1 cellular context compared by ENCODE assay signal in the genomic region with DNA sequence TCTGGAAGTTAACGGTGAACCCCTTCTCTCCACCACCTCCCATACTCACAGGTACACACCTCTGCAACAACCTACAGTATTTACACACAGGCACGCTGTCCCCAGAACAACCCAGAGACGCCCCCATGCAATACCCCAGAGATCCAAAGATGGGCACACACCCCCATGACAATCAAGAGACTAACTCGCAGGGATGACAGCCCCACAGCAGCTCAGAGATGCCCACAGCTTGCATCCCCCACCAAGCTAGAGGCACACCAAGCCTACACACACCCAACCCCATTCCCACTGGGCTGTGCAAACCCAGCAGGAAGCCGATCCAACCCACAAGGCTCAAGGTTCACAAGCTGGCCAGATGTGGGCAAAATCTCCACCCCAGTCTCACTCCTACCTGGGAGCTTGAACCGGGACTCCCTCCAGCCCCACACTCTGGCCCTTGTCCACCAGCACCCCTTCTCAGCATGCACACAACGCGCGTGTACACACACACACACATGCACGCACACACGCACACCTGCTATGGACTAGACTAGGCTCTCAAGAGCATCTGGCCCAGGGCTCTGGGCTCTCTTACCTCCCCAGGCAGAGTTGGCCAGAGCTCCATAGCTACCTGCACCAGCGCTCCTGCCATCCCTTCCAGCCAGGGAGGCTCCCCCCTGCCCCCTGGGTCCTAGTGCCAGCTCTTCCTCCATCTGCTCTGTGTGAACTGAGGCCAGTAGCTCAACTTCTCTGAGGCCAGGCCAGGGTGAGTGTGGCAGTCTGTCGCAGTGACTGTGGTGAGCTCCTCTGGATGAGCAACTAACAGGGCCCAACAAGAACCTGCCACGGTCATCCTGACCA.
TF ChIP-seq lines count a peak whose summit lies in the region.

No MANE protein-coding gene starts in this region.

TF ChIP-seq in HepG2, 621 proteins besides CTCF, POLR2A, EP300 and RAD21 (continued from another document and continues in another):
- 0 out of 2 replicates have a peak, but pooled peaks have one; percentile 1 for TF ChIP-seq STAG1 (CRISPR knock-in tag; IDR thresholded peaks at IDR 0.05)
- no peak for TF ChIP-seq ZNF850 (CRISPR knock-in tag; conservative IDR thresholded peaks at IDR 0.05)
- TF ChIP-seq, protein P1, sequence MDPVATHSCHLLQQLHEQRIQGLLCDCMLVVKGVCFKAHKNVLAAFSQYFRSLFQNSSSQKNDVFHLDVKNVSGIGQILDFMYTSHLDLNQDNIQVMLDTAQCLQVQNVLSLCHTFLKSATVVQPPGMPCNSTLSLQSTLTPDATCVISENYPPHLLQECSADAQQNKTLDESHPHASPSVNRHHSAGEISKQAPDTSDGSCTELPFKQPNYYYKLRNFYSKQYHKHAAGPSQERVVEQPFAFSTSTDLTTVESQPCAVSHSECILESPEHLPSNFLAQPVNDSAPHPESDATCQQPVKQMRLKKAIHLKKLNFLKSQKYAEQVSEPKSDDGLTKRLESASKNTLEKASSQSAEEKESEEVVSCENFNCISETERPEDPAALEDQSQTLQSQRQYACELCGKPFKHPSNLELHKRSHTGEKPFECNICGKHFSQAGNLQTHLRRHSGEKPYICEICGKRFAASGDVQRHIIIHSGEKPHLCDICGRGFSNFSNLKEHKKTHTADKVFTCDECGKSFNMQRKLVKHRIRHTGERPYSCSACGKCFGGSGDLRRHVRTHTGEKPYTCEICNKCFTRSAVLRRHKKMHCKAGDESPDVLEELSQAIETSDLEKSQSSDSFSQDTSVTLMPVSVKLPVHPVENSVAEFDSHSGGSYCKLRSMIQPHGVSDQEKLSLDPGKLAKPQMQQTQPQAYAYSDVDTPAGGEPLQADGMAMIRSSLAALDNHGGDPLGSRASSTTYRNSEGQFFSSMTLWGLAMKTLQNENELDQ (CRISPR knock-in tag; IDR thresholded peaks at IDR 0.05; ENCODE audit: borderline replicate concordance): no peak
- TF ChIP-seq THAP11 (CRISPR knock-in tag; IDR thresholded peaks at IDR 0.05): no peak
- TF ChIP-seq, protein P2, sequence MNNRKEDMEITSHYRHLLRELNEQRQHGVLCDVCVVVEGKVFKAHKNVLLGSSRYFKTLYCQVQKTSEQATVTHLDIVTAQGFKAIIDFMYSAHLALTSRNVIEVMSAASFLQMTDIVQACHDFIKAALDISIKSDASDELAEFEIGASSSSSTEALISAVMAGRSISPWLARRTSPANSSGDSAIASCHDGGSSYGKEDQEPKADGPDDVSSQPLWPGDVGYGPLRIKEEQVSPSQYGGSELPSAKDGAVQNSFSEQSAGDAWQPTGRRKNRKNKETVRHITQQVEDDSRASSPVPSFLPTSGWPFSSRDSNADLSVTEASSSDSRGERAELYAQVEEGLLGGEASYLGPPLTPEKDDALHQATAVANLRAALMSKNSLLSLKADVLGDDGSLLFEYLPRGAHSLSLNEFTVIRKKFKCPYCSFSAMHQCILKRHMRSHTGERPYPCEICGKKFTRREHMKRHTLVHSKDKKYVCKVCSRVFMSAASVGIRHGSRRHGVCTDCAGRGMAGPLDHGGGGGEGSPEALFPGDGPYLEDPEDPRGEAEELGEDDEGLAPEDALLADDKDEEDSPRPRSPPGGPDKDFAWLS (CRISPR knock-in tag; IDR thresholded peaks at IDR 0.05; ENCODE audit: borderline replicate concordance): no peak
- no peak for TF ChIP-seq NR2F6 (IDR thresholded peaks at IDR 0.05)
- TF ChIP-seq NR2F6 (CRISPR knock-in tag; IDR thresholded peaks at IDR 0.05): no peak
- TF ChIP-seq, protein P3, sequence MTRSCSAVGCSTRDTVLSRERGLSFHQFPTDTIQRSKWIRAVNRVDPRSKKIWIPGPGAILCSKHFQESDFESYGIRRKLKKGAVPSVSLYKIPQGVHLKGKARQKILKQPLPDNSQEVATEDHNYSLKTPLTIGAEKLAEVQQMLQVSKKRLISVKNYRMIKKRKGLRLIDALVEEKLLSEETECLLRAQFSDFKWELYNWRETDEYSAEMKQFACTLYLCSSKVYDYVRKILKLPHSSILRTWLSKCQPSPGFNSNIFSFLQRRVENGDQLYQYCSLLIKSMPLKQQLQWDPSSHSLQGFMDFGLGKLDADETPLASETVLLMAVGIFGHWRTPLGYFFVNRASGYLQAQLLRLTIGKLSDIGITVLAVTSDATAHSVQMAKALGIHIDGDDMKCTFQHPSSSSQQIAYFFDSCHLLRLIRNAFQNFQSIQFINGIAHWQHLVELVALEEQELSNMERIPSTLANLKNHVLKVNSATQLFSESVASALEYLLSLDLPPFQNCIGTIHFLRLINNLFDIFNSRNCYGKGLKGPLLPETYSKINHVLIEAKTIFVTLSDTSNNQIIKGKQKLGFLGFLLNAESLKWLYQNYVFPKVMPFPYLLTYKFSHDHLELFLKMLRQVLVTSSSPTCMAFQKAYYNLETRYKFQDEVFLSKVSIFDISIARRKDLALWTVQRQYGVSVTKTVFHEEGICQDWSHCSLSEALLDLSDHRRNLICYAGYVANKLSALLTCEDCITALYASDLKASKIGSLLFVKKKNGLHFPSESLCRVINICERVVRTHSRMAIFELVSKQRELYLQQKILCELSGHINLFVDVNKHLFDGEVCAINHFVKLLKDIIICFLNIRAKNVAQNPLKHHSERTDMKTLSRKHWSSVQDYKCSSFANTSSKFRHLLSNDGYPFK (CRISPR knock-in tag; IDR thresholded peaks at IDR 0.05; ENCODE audit: borderline replicate concordance): 0 out of 2 replicates have a peak, but pooled peaks have one; percentile 40
- peak; percentile 63 for TF ChIP-seq POLR2AphosphoS5 (IDR thresholded peaks at IDR 0.05; ENCODE audit: low read depth, low read length)
- TF ChIP-seq ZNF12 (CRISPR knock-in tag; IDR thresholded peaks at IDR 0.05): no peak
- no peak for TF ChIP-seq CEBPG (CRISPR knock-in tag; IDR thresholded peaks at IDR 0.05)
- TF ChIP-seq, protein P4, sequence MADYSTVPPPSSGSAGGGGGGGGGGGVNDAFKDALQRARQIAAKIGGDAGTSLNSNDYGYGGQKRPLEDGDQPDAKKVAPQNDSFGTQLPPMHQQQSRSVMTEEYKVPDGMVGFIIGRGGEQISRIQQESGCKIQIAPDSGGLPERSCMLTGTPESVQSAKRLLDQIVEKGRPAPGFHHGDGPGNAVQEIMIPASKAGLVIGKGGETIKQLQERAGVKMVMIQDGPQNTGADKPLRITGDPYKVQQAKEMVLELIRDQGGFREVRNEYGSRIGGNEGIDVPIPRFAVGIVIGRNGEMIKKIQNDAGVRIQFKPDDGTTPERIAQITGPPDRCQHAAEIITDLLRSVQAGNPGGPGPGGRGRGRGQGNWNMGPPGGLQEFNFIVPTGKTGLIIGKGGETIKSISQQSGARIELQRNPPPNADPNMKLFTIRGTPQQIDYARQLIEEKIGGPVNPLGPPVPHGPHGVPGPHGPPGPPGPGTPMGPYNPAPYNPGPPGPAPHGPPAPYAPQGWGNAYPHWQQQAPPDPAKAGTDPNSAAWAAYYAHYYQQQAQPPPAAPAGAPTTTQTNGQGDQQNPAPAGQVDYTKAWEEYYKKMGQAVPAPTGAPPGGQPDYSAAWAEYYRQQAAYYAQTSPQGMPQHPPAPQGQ (CRISPR knock-in tag; IDR thresholded peaks at IDR 0.05; ENCODE audit: borderline replicate concordance): no peak
- TF ChIP-seq, protein P5, sequence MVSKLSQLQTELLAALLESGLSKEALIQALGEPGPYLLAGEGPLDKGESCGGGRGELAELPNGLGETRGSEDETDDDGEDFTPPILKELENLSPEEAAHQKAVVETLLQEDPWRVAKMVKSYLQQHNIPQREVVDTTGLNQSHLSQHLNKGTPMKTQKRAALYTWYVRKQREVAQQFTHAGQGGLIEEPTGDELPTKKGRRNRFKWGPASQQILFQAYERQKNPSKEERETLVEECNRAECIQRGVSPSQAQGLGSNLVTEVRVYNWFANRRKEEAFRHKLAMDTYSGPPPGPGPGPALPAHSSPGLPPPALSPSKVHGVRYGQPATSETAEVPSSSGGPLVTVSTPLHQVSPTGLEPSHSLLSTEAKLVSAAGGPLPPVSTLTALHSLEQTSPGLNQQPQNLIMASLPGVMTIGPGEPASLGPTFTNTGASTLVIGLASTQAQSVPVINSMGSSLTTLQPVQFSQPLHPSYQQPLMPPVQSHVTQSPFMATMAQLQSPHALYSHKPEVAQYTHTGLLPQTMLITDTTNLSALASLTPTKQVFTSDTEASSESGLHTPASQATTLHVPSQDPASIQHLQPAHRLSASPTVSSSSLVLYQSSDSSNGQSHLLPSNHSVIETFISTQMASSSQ (IDR thresholded peaks at IDR 0.05; ENCODE audit: low read depth): no peak
- TF ChIP-seq, protein P5 (CRISPR knock-in tag; IDR thresholded peaks at IDR 0.05; ENCODE audit: borderline replicate concordance): 0 out of 2 replicates have a peak, but pooled peaks have one; percentile 32
- TF ChIP-seq, protein P6, sequence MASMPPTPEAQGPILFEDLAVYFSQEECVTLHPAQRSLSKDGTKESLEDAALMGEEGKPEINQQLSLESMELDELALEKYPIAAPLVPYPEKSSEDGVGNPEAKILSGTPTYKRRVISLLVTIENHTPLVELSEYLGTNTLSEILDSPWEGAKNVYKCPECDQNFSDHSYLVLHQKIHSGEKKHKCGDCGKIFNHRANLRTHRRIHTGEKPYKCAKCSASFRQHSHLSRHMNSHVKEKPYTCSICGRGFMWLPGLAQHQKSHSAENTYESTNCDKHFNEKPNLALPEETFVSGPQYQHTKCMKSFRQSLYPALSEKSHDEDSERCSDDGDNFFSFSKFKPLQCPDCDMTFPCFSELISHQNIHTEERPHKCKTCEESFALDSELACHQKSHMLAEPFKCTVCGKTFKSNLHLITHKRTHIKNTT (CRISPR knock-in tag; IDR thresholded peaks at IDR 0.05): no peak
- TF ChIP-seq U2AF1 (optimal IDR thresholded peaks at IDR 0.05; ENCODE audit: low read depth, low read length): peak; percentile 53
- no peak for TF ChIP-seq CCAR2 (optimal IDR thresholded peaks at IDR 0.05; ENCODE audit: low read depth, low read length)
- no peak for TF ChIP-seq NFATC3 (CRISPR knock-in tag; IDR thresholded peaks at IDR 0.05)
- no peak for TF ChIP-seq ZKSCAN5 (CRISPR knock-in tag; IDR thresholded peaks at IDR 0.05)
- peak; percentile 45; the same call in 1 of the 2 replicates for TF ChIP-seq ZNF614 (CRISPR knock-in tag; IDR thresholded peaks at IDR 0.05; ENCODE audit: borderline replicate concordance)
- TF ChIP-seq XBP1 (CRISPR knock-in tag; IDR thresholded peaks at IDR 0.05): no peak
- no peak for TF ChIP-seq ZBTB1 (CRISPR knock-in tag; IDR thresholded peaks at IDR 0.05; ENCODE audit: borderline replicate concordance)
- TF ChIP-seq, protein P7, sequence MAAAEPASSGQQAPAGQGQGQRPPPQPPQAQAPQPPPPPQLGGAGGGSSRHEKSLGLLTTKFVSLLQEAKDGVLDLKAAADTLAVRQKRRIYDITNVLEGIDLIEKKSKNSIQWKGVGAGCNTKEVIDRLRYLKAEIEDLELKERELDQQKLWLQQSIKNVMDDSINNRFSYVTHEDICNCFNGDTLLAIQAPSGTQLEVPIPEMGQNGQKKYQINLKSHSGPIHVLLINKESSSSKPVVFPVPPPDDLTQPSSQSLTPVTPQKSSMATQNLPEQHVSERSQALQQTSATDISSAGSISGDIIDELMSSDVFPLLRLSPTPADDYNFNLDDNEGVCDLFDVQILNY (CRISPR knock-in tag; conservative IDR thresholded peaks at IDR 0.05): no peak
- no peak for TF ChIP-seq ZNF543 (CRISPR knock-in tag; IDR thresholded peaks at IDR 0.05)
- TF ChIP-seq EZH2 (conservative IDR thresholded peaks at IDR 0.05; ENCODE audit: low read depth, low read length): no peak
- TF ChIP-seq SSRP1 (CRISPR knock-in tag; IDR thresholded peaks at IDR 0.05): no peak
- no peak for TF ChIP-seq MAFK (conservative IDR thresholded peaks at IDR 0.05 in 1 of 2, IDR thresholded peaks at IDR 0.05 in 1 of 2; ENCODE audit: low read length in 2 of 2)
- TF ChIP-seq TAF1 (CRISPR knock-in tag; IDR thresholded peaks at IDR 0.05): peak; percentile 64
- TF ChIP-seq, protein P8, sequence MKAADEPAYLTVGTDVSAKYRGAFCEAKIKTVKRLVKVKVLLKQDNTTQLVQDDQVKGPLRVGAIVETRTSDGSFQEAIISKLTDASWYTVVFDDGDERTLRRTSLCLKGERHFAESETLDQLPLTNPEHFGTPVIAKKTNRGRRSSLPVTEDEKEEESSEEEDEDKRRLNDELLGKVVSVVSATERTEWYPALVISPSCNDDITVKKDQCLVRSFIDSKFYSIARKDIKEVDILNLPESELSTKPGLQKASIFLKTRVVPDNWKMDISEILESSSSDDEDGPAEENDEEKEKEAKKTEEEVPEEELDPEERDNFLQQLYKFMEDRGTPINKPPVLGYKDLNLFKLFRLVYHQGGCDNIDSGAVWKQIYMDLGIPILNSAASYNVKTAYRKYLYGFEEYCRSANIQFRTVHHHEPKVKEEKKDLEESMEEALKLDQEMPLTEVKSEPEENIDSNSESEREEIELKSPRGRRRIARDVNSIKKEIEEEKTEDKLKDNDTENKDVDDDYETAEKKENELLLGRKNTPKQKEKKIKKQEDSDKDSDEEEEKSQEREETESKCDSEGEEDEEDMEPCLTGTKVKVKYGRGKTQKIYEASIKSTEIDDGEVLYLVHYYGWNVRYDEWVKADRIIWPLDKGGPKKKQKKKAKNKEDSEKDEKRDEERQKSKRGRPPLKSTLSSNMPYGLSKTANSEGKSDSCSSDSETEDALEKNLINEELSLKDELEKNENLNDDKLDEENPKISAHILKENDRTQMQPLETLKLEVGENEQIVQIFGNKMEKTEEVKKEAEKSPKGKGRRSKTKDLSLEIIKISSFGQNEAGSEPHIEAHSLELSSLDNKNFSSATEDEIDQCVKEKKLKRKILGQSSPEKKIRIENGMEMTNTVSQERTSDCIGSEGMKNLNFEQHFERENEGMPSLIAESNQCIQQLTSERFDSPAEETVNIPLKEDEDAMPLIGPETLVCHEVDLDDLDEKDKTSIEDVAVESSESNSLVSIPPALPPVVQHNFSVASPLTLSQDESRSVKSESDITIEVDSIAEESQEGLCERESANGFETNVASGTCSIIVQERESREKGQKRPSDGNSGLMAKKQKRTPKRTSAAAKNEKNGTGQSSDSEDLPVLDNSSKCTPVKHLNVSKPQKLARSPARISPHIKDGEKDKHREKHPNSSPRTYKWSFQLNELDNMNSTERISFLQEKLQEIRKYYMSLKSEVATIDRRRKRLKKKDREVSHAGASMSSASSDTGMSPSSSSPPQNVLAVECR (CRISPR knock-in tag; IDR thresholded peaks at IDR 0.05; ENCODE audit: borderline replicate concordance): peak; percentile 67
- TF ChIP-seq, protein P9, sequence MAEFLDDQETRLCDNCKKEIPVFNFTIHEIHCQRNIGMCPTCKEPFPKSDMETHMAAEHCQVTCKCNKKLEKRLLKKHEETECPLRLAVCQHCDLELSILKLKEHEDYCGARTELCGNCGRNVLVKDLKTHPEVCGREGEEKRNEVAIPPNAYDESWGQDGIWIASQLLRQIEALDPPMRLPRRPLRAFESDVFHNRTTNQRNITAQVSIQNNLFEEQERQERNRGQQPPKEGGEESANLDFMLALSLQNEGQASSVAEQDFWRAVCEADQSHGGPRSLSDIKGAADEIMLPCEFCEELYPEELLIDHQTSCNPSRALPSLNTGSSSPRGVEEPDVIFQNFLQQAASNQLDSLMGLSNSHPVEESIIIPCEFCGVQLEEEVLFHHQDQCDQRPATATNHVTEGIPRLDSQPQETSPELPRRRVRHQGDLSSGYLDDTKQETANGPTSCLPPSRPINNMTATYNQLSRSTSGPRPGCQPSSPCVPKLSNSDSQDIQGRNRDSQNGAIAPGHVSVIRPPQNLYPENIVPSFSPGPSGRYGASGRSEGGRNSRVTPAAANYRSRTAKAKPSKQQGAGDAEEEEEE (CRISPR knock-in tag; IDR thresholded peaks at IDR 0.05; ENCODE audit: borderline replicate concordance): no peak
